27 cellular contexts compared by ENCODE assay signal in the genomic region with DNA sequence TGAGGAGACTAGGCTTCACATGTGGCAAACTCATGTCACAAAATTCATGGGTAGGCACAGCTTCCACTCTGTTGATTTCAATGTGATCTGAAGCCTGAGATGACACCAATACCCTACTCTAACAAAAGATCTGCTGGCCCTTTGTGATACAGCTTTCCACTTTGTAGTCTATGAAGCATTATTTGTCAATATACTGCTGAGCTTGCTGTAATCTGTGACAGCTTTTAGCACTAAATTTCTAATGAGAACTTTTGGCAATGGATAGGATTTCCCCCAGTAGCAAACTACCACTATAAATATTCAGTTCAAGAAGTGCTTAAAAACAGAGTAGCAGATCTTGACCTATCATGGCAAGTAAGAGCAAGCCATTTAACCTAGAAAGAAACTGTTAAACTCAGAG.
"Had no signal": no experiment of that assay in that cellular context is flagged by ENCODE, and none has a peak within 500 bp of the region (broad histone marks: within the 10 kb centered on the region; RNA-seq: fewer than 3 reads in every experiment).

No MANE protein-coding gene starts in this region.

- H3K4me2 ChIP-seq: hepatocyte had no signal

- H3K79me2 ChIP-seq: hepatocyte had no signal

- DNase-seq: effector CD8-positive, alpha-beta T cell; endodermal cell; foreskin keratinocyte; heart left ventricle; kidney; nucleus accumbens; right cardiac atrium; spleen; stimulated activated CD4-positive, alpha-beta T cell treated with anti-CD3 and anti-CD28 coated beads, Interleukin-4, amount 100 ng/mL, for 4 hours; stimulated activated naive CD8-positive, alpha-beta T cell treated with anti-CD3 and anti-CD28 coated beads, Interleukin-15, Interleukin-2, amounts not matched to agents 100 U/mL and 50 U/mL, for 24 hours; substantia nigra; testis; tibial artery had no signal

- H3K4me3 ChIP-seq: gastroesophageal sphincter, heart left ventricle, hepatocyte, lung, prostate gland, skin epidermis, spleen, testis, tibial artery had no signal

- ATAC-seq: esophagus mucosa; foreskin keratinocyte; gastroesophageal sphincter; heart left ventricle; left lobe of liver; natural killer cell treated with Interleukin-12 subunit alpha and Interleukin-12 subunit beta and Interleukin-15 and Interleukin-18, amount 100 ng/mL, for 72 hours; right cardiac atrium; stimulated activated memory B cell treated with anti-CD40 and anti-IgM and Interleukin-4, amounts not matched to agents 10 μg/mL and 1 μg/mL and 100 μg/mL, for 72 hours; stimulated activated naive CD8-positive, alpha-beta T cell treated with anti-CD3 and anti-CD28 coated beads, Interleukin-15, Interleukin-2, amounts not matched to agents 100 U/mL and 50 U/mL, for 24 hours had no signal

- H3K27me3 Mint-ChIP-seq: memory B cell; natural killer cell treated with Interleukin-12 subunit alpha and Interleukin-12 subunit beta and Interleukin-15 and Interleukin-18, amount 100 ng/mL, for 72 hours; stimulated activated memory B cell treated with anti-CD40 and anti-IgM and Interleukin-4, amounts not matched to agents 10 μg/mL and 1 μg/mL and 100 μg/mL, for 72 hours; type B pancreatic cell had no signal

- H3K27ac Mint-ChIP-seq: endodermal cell; memory B cell; natural killer cell treated with Interleukin-12 subunit alpha and Interleukin-12 subunit beta and Interleukin-15 and Interleukin-18, amount 100 ng/mL, for 72 hours; stimulated activated memory B cell treated with anti-CD40 and anti-IgM and Interleukin-4, amounts not matched to agents 10 μg/mL and 1 μg/mL and 100 μg/mL, for 72 hours; type B pancreatic cell had no signal

- H3K27ac ChIP-seq: epithelial cell of prostate, foreskin keratinocyte, gastroesophageal sphincter, heart left ventricle, hepatocyte, prostate gland, skin epidermis, spleen, testis, tibial artery had no signal

- FAIRE-seq: colon, kidney had no signal

- H2AFZ ChIP-seq: hepatocyte had no signal

- H3K36me3 Mint-ChIP-seq: natural killer cell treated with Interleukin-12 subunit alpha and Interleukin-12 subunit beta and Interleukin-15 and Interleukin-18, amount 100 ng/mL, for 72 hours had no signal

- H3K27me3 ChIP-seq: foreskin keratinocyte, gastroesophageal sphincter, heart left ventricle, hepatocyte, spleen, testis, tibial artery had no signal

- H3K4me1 ChIP-seq: foreskin keratinocyte, prostate gland, testis, tibial artery had no signal

- H3K36me3 ChIP-seq: prostate gland, spleen had no signal

- H3K4me3 Mint-ChIP-seq: endodermal cell; memory B cell; natural killer cell treated with Interleukin-12 subunit alpha and Interleukin-12 subunit beta and Interleukin-15 and Interleukin-18, amount 100 ng/mL, for 72 hours; neural crest cell; stimulated activated memory B cell treated with anti-CD40 and anti-IgM and Interleukin-4, amounts not matched to agents 10 μg/mL and 1 μg/mL and 100 μg/mL, for 72 hours; type B pancreatic cell had no signal

- H3K9me3 ChIP-seq: gastroesophageal sphincter, heart left ventricle, prostate gland, spleen, testis, tibial artery had no signal

- H3K9me3 Mint-ChIP-seq: endodermal cell; memory B cell; natural killer cell treated with Interleukin-12 subunit alpha and Interleukin-12 subunit beta and Interleukin-15 and Interleukin-18, amount 100 ng/mL, for 72 hours; neural crest cell; stimulated activated memory B cell treated with anti-CD40 and anti-IgM and Interleukin-4, amounts not matched to agents 10 μg/mL and 1 μg/mL and 100 μg/mL, for 72 hours; type B pancreatic cell had no signal
